ENCODE assay signal across 9 cellular contexts in the genomic region with DNA sequence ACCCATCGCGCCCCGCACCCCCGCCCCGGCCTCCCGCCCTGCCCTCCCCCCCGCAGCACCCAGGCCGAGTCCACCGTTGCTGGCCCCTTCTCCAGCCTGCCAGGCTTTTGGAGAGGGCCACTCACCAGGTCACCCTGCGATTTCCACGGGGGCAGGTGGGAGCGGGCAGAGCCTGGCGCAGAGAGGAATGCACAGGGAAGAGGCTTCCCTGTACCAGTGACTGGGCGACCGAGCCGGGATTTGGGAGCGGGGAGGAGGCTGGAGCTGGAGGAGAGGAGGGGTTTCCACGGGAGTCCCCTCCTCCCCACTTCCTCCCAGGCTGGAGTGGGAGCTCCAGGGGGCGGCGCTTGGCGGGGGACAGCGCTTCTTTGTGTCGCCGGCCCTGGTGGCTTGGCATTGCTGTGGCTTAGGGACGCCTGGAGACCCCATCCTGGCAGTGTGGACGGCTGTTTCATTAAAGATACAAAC. TPM values are rescaled to one million over a fixed set of nuclear protein-coding genes. Genes with fewer than 3 reads are reported as not detected.
A peak's percentile ranks its signal among the peaks of the same experiment; 100 is the strongest.
DNase-seq lines count a peak whose midpoint lies in the region; ATAC-seq and TF ChIP-seq lines count a peak whose summit lies in the region.
"Had no signal": no experiment of that assay in that cellular context is flagged by ENCODE, and none has a peak within 500 bp of the region (broad histone marks: within the 10 kb centered on the region; RNA-seq: fewer than 3 reads in every experiment).

No MANE protein-coding gene starts in this region.

- intact Hi-C loops in naive thymus-derived CD4-positive, alpha-beta T cell (cut with micrococcal nuclease): no loop called here

- H3K4me1 Mint-ChIP-seq in activated naive CD4-positive, alpha-beta T cell treated with anti-CD3 and anti-CD28 coated beads, Interleukin-2, amount 50 U/mL, for 24 hours: peaks cover 25% of the 10 kb centered on the region
- H3K4me1 Mint-ChIP-seq in activated naive CD4-positive, alpha-beta T cell treated with anti-CD3 and anti-CD28 coated beads, Interleukin-2, amount 10 ng/mL, durations not matched to agents 7 days and 5 days: peaks cover 8% of the 10 kb centered on the region
- H3K4me1 Mint-ChIP-seq in naive thymus-derived CD4-positive, alpha-beta T cell: peaks cover 11 to 38% (median 21%) of the 10 kb centered on the region in 7 donors

- DNase-seq in activated naive CD4-positive, alpha-beta T cell treated with anti-CD3 and anti-CD28 coated beads, Interleukin-2, amount 10 ng/mL, durations not matched to agents 7 days and 5 days: no peak
- DNase-seq in foreskin keratinocyte (no peak), GF-D8 (lab: John Stamatoyannopoulos, UW) (no peak)
- DNase-seq in naive thymus-derived CD4-positive, alpha-beta T cell: no peak
- no peak for DNase-seq in activated effector memory CD4-positive, alpha-beta T cell treated with anti-CD3 and anti-CD28 coated beads, Interleukin-2, amount 50 U/mL, for 16 hours

- POLR2A ChIA-PET in naive thymus-derived CD4-positive, alpha-beta T cell (lab: Charles Lee): no interaction called here

- no peaks in the 10 kb centered on the region for H3K36me3 ChIP-seq in naive thymus-derived CD4-positive, alpha-beta T cell (ENCODE audit: control insufficient read depth in 2 of 3, insufficient read depth in 3 of 3, low read length in 3 of 3)

- H3K4me3 ChIP-seq in naive thymus-derived CD4-positive, alpha-beta T cell (ENCODE audit: low read length): no peak overlapping the region

- CTCF ChIA-PET in activated naive CD4-positive, alpha-beta T cell treated with anti-CD3 and anti-CD28 coated beads, Interleukin-2, amount 10 ng/mL, durations not matched to agents 7 days and 5 days (lab: Charles Lee): no interaction called here
- CTCF ChIA-PET in naive thymus-derived CD4-positive, alpha-beta T cell (lab: Charles Lee): no interaction called here

- peaks cover 27% of the 10 kb centered on the region for H3K27me3 Mint-ChIP-seq in activated naive CD4-positive, alpha-beta T cell treated with anti-CD3 and anti-CD28 coated beads, Interleukin-2, amount 50 U/mL, for 24 hours
- peaks cover 60% of the 10 kb centered on the region for H3K27me3 Mint-ChIP-seq in activated naive CD4-positive, alpha-beta T cell treated with anti-CD3 and anti-CD28 coated beads, Interleukin-2, amount 10 ng/mL, durations not matched to agents 7 days and 5 days
- peaks cover 34 to 48% (median 44%) of the 10 kb centered on the region in 5 donors for H3K27me3 Mint-ChIP-seq in naive thymus-derived CD4-positive, alpha-beta T cell

- ATAC-seq in SK-N-SH treated with all-trans-retinoic acid at 6 μM for 48 hours (peak; percentile 82), foreskin keratinocyte (peak; percentile 75), GM18861 (IDR thresholded peaks at IDR 0.05; ENCODE audit: unreplicated experiment) (no peak)
- ATAC-seq in naive thymus-derived CD4-positive, alpha-beta T cell: peak; percentile 18

- H3K9me3 Mint-ChIP-seq in activated naive CD4-positive, alpha-beta T cell treated with anti-CD3 and anti-CD28 coated beads, Interleukin-2, amount 50 U/mL, for 24 hours: no peaks in the 10 kb centered on the region
- H3K9me3 Mint-ChIP-seq in activated naive CD4-positive, alpha-beta T cell treated with anti-CD3 and anti-CD28 coated beads, Interleukin-2, amount 10 ng/mL, durations not matched to agents 7 days and 5 days: no peaks in the 10 kb centered on the region
- peaks cover 0 to 8% (median 0%) of the 10 kb centered on the region in 11 donors for H3K9me3 Mint-ChIP-seq in naive thymus-derived CD4-positive, alpha-beta T cell
- H3K9me3 Mint-ChIP-seq: CD4-positive, alpha-beta memory T cell had no signal

- H3K27ac ChIP-seq in foreskin keratinocyte: no peak overlapping the region
- H3K27ac ChIP-seq in naive thymus-derived CD4-positive, alpha-beta T cell (ENCODE audit: low read depth, low read length): no peak overlapping the region

- TF ChIP-seq CTCF in foreskin keratinocyte (conservative IDR thresholded peaks at IDR 0.05): no peak

- no peaks in the 10 kb centered on the region for H3K27me3 ChIP-seq in foreskin keratinocyte
- peaks cover 0 to 21% of the 10 kb centered on the region in 2 donors for H3K27me3 ChIP-seq in naive thymus-derived CD4-positive, alpha-beta T cell (ENCODE audit: control insufficient read depth in 2 of 2, insufficient read depth in 2 of 2, low read length in 2 of 2)

- H3K4me1 ChIP-seq in foreskin keratinocyte: no peaks in the 10 kb centered on the region
- H3K4me1 ChIP-seq in naive thymus-derived CD4-positive, alpha-beta T cell (ENCODE audit: control insufficient read depth in 2 of 2, insufficient read depth in 2 of 2, low read length in 2 of 2): peaks cover 0 to 9% of the 10 kb centered on the region in 2 donors

- H3K4me3 Mint-ChIP-seq in activated naive CD4-positive, alpha-beta T cell treated with anti-CD3 and anti-CD28 coated beads, Interleukin-2, amount 50 U/mL, for 24 hours: peak overlapping the region; percentile 53
- H3K4me3 Mint-ChIP-seq in activated naive CD4-positive, alpha-beta T cell treated with anti-CD3 and anti-CD28 coated beads, Interleukin-2, amount 10 ng/mL, durations not matched to agents 7 days and 5 days: no peak overlapping the region
- peak overlapping the region in 8 of 10 donors; percentile 16 to 69 (median 40) for H3K4me3 Mint-ChIP-seq in naive thymus-derived CD4-positive, alpha-beta T cell

- no peaks in the 10 kb centered on the region for H3K9me3 ChIP-seq in naive thymus-derived CD4-positive, alpha-beta T cell (ENCODE audit: control insufficient read depth in 2 of 3, low read length in 3 of 3)

- no peaks in the 10 kb centered on the region for H3K36me3 Mint-ChIP-seq in activated naive CD4-positive, alpha-beta T cell treated with anti-CD3 and anti-CD28 coated beads, Interleukin-2, amount 50 U/mL, for 24 hours
- H3K36me3 Mint-ChIP-seq in activated naive CD4-positive, alpha-beta T cell treated with anti-CD3 and anti-CD28 coated beads, Interleukin-2, amount 10 ng/mL, durations not matched to agents 7 days and 5 days: peaks cover 2% of the 10 kb centered on the region
- H3K36me3 Mint-ChIP-seq in naive thymus-derived CD4-positive, alpha-beta T cell: peaks cover 0 to 15% (median 8%) of the 10 kb centered on the region in 5 donors

- H3K27ac Mint-ChIP-seq in activated naive CD4-positive, alpha-beta T cell treated with anti-CD3 and anti-CD28 coated beads, Interleukin-2, amount 50 U/mL, for 24 hours: no peak overlapping the region
- H3K27ac Mint-ChIP-seq in activated naive CD4-positive, alpha-beta T cell treated with anti-CD3 and anti-CD28 coated beads, Interleukin-2, amount 10 ng/mL, durations not matched to agents 7 days and 5 days: no peak overlapping the region
- no peak overlapping the region for H3K27ac Mint-ChIP-seq in naive thymus-derived CD4-positive, alpha-beta T cell

TF ChIP-seq in SK-N-SH treated with all-trans-retinoic acid at 6 μM for 48 hours, 23 proteins besides CTCF, POLR2A, EP300 and RAD21:
- no peak for TF ChIP-seq OSR1 (CRISPR knock-in tag; IDR thresholded peaks at IDR 0.05)
- TF ChIP-seq BACH2 (CRISPR knock-in tag; IDR thresholded peaks at IDR 0.05; ENCODE audit: borderline replicate concordance): no peak
- TF ChIP-seq, protein P1, sequence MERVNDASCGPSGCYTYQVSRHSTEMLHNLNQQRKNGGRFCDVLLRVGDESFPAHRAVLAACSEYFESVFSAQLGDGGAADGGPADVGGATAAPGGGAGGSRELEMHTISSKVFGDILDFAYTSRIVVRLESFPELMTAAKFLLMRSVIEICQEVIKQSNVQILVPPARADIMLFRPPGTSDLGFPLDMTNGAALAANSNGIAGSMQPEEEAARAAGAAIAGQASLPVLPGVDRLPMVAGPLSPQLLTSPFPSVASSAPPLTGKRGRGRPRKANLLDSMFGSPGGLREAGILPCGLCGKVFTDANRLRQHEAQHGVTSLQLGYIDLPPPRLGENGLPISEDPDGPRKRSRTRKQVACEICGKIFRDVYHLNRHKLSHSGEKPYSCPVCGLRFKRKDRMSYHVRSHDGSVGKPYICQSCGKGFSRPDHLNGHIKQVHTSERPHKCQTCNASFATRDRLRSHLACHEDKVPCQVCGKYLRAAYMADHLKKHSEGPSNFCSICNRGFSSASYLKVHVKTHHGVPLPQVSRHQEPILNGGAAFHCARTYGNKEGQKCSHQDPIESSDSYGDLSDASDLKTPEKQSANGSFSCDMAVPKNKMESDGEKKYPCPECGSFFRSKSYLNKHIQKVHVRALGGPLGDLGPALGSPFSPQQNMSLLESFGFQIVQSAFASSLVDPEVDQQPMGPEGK (CRISPR knock-in tag; IDR thresholded peaks at IDR 0.05; ENCODE audit: borderline replicate concordance): peak; percentile 28; the same call in 1 of the 2 replicates
- TF ChIP-seq ESRRG (CRISPR knock-in tag; IDR thresholded peaks at IDR 0.05): no peak
- TF ChIP-seq ZNF565 (CRISPR knock-in tag; conservative IDR thresholded peaks at IDR 0.05; ENCODE audit: low read depth): 0 out of 2 replicates have a peak, but pooled peaks have one; percentile 19
- no peak for TF ChIP-seq GLIS3 (CRISPR knock-in tag; IDR thresholded peaks at IDR 0.05)
- no peak; the same call in 1 of the 2 replicates for TF ChIP-seq ZNF70 (CRISPR knock-in tag; IDR thresholded peaks at IDR 0.05)
- no peak for TF ChIP-seq RARB (CRISPR knock-in tag; IDR thresholded peaks at IDR 0.05)

RNA-seq across cellular contexts. Expression of a gene that starts 19.3 kb away (rescaled TPM):
- total RNA-seq in foreskin keratinocyte: 31.8 and 37.3 TPM in 2 replicates
- polyA plus RNA-seq in foreskin keratinocyte: 8.4 and 9.4 TPM in 2 replicates
- 10 to 100 TPM; 10.5 to 19.4 (median 13.8) TPM for total RNA-seq in naive thymus-derived CD4-positive, alpha-beta T cell
- 1 to 10 TPM; 6.8 to 8.6 TPM for polyA plus RNA-seq in naive thymus-derived CD4-positive, alpha-beta T cell

RNA-seq across cellular contexts. Expression of a gene that starts 52.4 kb away (rescaled TPM):
- not detected in 2 replicates for total RNA-seq in foreskin keratinocyte
- not detected in 2 replicates for polyA plus RNA-seq in foreskin keratinocyte
- not detected for total RNA-seq in naive thymus-derived CD4-positive, alpha-beta T cell
- not detected for polyA plus RNA-seq in naive thymus-derived CD4-positive, alpha-beta T cell
- total RNA-seq: CD4-positive, alpha-beta memory T cell had no signal
- polyA plus RNA-seq: CD4-positive, alpha-beta memory T cell had no signal
